ENCODE assay signal across 16 cellular contexts in genomic region chr15:77555232-77555631, GRCh38.
DNase-seq lines count a peak whose midpoint lies in the region; ATAC-seq and TF ChIP-seq lines count a peak whose summit lies in the region.
"Had no signal": no experiment of that assay in that cellular context is flagged by ENCODE, and none has a peak within 500 bp of the region (broad histone marks: within the 10 kb centered on the region; RNA-seq: fewer than 3 reads in every experiment).

No MANE protein-coding gene starts in this region.

- H3K27me3 ChIP-seq in IMR-90 (ENCODE audit: control insufficient read depth, insufficient read depth, low read length) = peaks cover 29% of the 10 kb centered on the region
- H3K27me3 ChIP-seq in neuronal stem cell (ENCODE audit: control insufficient read depth in 3 of 3, insufficient read depth in 3 of 3, low read depth in 1 of 3, low read length in 3 of 3) = no peaks in the 10 kb centered on the region

- ATAC-seq in IMR-90 (ENCODE audit: low read depth) (no peak), HG03457 (IDR thresholded peaks at IDR 0.05; ENCODE audit: unreplicated experiment) (no peak), GM18868 (IDR thresholded peaks at IDR 0.05; ENCODE audit: unreplicated experiment) (no peak), GM21447 (IDR thresholded peaks at IDR 0.05; ENCODE audit: unreplicated experiment) (no peak)
- ATAC-seq: K562 had no signal

- no peaks in the 10 kb centered on the region for H3K9me3 ChIP-seq in IMR-90 (ENCODE audit: control insufficient read depth, insufficient read depth, low read length)
- H3K9me3 ChIP-seq in neuronal stem cell (replicated peaks in 1 of 2; ENCODE audit: control insufficient read depth in 2 of 2, insufficient read depth in 1 of 2, low read depth in 1 of 2, low read length in 2 of 2) = no peaks in the 10 kb centered on the region

- no peak overlapping the region for H2AK9ac ChIP-seq in IMR-90 (replicated peaks; ENCODE audit: low read depth, low read length, poor library complexity)

- no peak overlapping the region for H2BK20ac ChIP-seq in IMR-90 (ENCODE audit: low read depth, low read length)

- peak overlapping the region; percentile 76 for H3K27ac Mint-ChIP-seq in glutamatergic neuron (ENCODE audit: unreplicated experiment)
- no peak overlapping the region for H3K27ac Mint-ChIP-seq in activated T-helper 2 cell treated with anti-CD3 and anti-CD28 coated beads, Interferon-gamma antibody, Interleukin-2, Interleukin-4, amounts not matched to agents 10 μg/mL and 5 μg/mL and 100 μg/mL, durations not matched to agents 14 hours and 24 hours and 36 hours
- H3K27ac Mint-ChIP-seq: B cell; CD4-positive, alpha-beta memory T cell had no signal

- no peaks in the 10 kb centered on the region for H3K36me3 Mint-ChIP-seq in glutamatergic neuron (ENCODE audit: unreplicated experiment)
- H3K36me3 Mint-ChIP-seq in activated T-helper 2 cell treated with anti-CD3 and anti-CD28 coated beads, Interferon-gamma antibody, Interleukin-2, Interleukin-4, amounts not matched to agents 10 μg/mL and 5 μg/mL and 100 μg/mL, durations not matched to agents 14 hours and 24 hours and 36 hours (ENCODE audit: low read depth) = no peaks in the 10 kb centered on the region
- H3K36me3 Mint-ChIP-seq: CD4-positive, alpha-beta memory T cell had no signal

- TF ChIP-seq RAD21 in IMR-90 (IDR thresholded peaks at IDR 0.05; ENCODE audit: low read length) = no peak

- no peak overlapping the region for H3K4me3 Mint-ChIP-seq in glutamatergic neuron (ENCODE audit: unreplicated experiment)
- H3K4me3 Mint-ChIP-seq in activated T-helper 2 cell treated with anti-CD3 and anti-CD28 coated beads, Interferon-gamma antibody, Interleukin-2, Interleukin-4, amounts not matched to agents 10 μg/mL and 5 μg/mL and 100 μg/mL, durations not matched to agents 14 hours and 24 hours and 36 hours (ENCODE audit: low read depth) = no peak overlapping the region
- H3K4me3 Mint-ChIP-seq: B cell; CD4-positive, alpha-beta memory T cell had no signal

- no peaks in the 10 kb centered on the region for H4K20me1 ChIP-seq in IMR-90 (ENCODE audit: insufficient read depth, low read length)

- H4K91ac ChIP-seq in IMR-90 (ENCODE audit: insufficient read depth, low read depth, low read length) = no peak overlapping the region
- H4K91ac ChIP-seq in neuronal stem cell (ENCODE audit: low read depth, low read length, poor library complexity) = peak overlapping the region; percentile 61

- no peak overlapping the region for H3K56ac ChIP-seq in IMR-90 (ENCODE audit: extremely low read depth, insufficient read depth, low read length)

- no peak overlapping the region for H3K23ac ChIP-seq in IMR-90 (ENCODE audit: low read depth, low read length)
- H3K23ac ChIP-seq in neuronal stem cell (ENCODE audit: low read depth, low read length, poor library complexity) = no peak overlapping the region

- H2AK5ac ChIP-seq in IMR-90 (ENCODE audit: low read depth, low read length) (no peak overlapping the region), neuronal stem cell (ENCODE audit: low read depth, low read length) (no peak overlapping the region)

- BruUV-seq in IMR-90 (replicated peaks; lab: Mats Ljungman, UMichigan) = no TSS peak

- TF ChIP-seq CTCF in IMR-90 (conservative IDR thresholded peaks at IDR 0.05; ENCODE audit: low read depth, low read length) (no peak), glutamatergic neuron (IDR thresholded peaks at IDR 0.05; ENCODE audit: partially characterized antibody, unreplicated experiment) (no peak)

- intact Hi-C loops in IMR-90 (cut with micrococcal nuclease) = no loop called here
- intact Hi-C loops in activated T-helper 2 cell treated with anti-CD3 and anti-CD28 coated beads, Interferon-gamma antibody, Interleukin-2, Interleukin-4, amounts not matched to agents 10 μg/mL and 5 μg/mL and 100 μg/mL, durations not matched to agents 14 hours and 24 hours and 36 hours (cut with micrococcal nuclease) = no loop called here

- H3K9ac ChIP-seq in IMR-90 (ENCODE audit: low read depth, low read length) = no peak overlapping the region
- H3K9ac ChIP-seq in neuronal stem cell (ENCODE audit: low read depth, low read length, poor library complexity) = peak overlapping the region; percentile 7
- H3K9ac ChIP-seq: GM23248 had no signal

- H3K36me3 ChIP-seq in IMR-90 (ENCODE audit: control insufficient read depth, insufficient read depth, low read length) (no peaks in the 10 kb centered on the region), neuronal stem cell (replicated peaks in 1 of 2; ENCODE audit: control insufficient read depth in 2 of 2, insufficient read depth in 2 of 2, low read length in 2 of 2) (no peaks in the 10 kb centered on the region)

- peaks cover 60% of the 10 kb centered on the region for H3K4me1 Mint-ChIP-seq in glutamatergic neuron (ENCODE audit: low read depth, unreplicated experiment)
- no peaks in the 10 kb centered on the region for H3K4me1 Mint-ChIP-seq in activated T-helper 2 cell treated with anti-CD3 and anti-CD28 coated beads, Interferon-gamma antibody, Interleukin-2, Interleukin-4, amounts not matched to agents 10 μg/mL and 5 μg/mL and 100 μg/mL, durations not matched to agents 14 hours and 24 hours and 36 hours (ENCODE audit: low read depth)
- H3K4me1 Mint-ChIP-seq: B cell; CD4-positive, alpha-beta memory T cell had no signal

- H2AFZ ChIP-seq in IMR-90 (replicated peaks; ENCODE audit: low read length, poor library complexity) (peak overlapping the region; percentile 38), neuronal stem cell (ENCODE audit: low read length) (no peak overlapping the region)
- H2AFZ ChIP-seq: GM23248 had no signal

- DNase-seq in IMR-90 (no peak), glutamatergic neuron (no peak), neuronal stem cell (ENCODE audit: low spot score) (no peak)
- no peak for DNase-seq in activated T-helper 2 cell treated with anti-CD3 and anti-CD28 coated beads, Interferon-gamma antibody, Interleukin-2, Interleukin-4, amounts not matched to agents 10 μg/mL and 5 μg/mL and 100 μg/mL, durations not matched to agents 14 hours and 24 hours and 36 hours (ENCODE audit: low spot score)
- DNase-seq: CD4-positive, alpha-beta memory T cell; DND-41; GDM1; GM23248; H7 had no signal

- dilution Hi-C loops in IMR-90 (cut with HindIII; ENCODE audit: low sequenced_read_pairs, unreplicated experiment) = no loop called here

- H3K18ac ChIP-seq in IMR-90 (ENCODE audit: low read depth, low read length) = no peak overlapping the region
- peak overlapping the region; percentile 73 for H3K18ac ChIP-seq in neuronal stem cell (ENCODE audit: low read length)

- TF ChIP-seq POLR2A in IMR-90 (IDR thresholded peaks at IDR 0.05; ENCODE audit: low read depth, low read length) = no peak

- peaks cover 15% of the 10 kb centered on the region for H3K9me3 Mint-ChIP-seq in glutamatergic neuron (ENCODE audit: unreplicated experiment)
- H3K9me3 Mint-ChIP-seq in activated T-helper 2 cell treated with anti-CD3 and anti-CD28 coated beads, Interferon-gamma antibody, Interleukin-2, Interleukin-4, amounts not matched to agents 10 μg/mL and 5 μg/mL and 100 μg/mL, durations not matched to agents 14 hours and 24 hours and 36 hours = no peaks in the 10 kb centered on the region
- H3K9me3 Mint-ChIP-seq: CD4-positive, alpha-beta memory T cell had no signal

- H2BK5ac ChIP-seq in IMR-90 (ENCODE audit: low read depth, low read length, poor library complexity, severe bottlenecking) (no peak overlapping the region), neuronal stem cell (ENCODE audit: low read length) (no peak overlapping the region)

- H2BK15ac ChIP-seq in IMR-90 (ENCODE audit: low read depth, low read length) = no peak overlapping the region
- H2BK15ac ChIP-seq in neuronal stem cell (ENCODE audit: low read length) = no peak overlapping the region

- H3K4me1 ChIP-seq in IMR-90 (ENCODE audit: control insufficient read depth, insufficient read depth, low read length) (no peaks in the 10 kb centered on the region), neuronal stem cell (ENCODE audit: control insufficient read depth in 2 of 2, insufficient read depth in 1 of 2, low read depth in 1 of 2, low read length in 2 of 2) (peaks cover 21 to 33% of the 10 kb centered on the region in 2 donors)

- 72% methylated on average over 5 of the region's 8 CpGs; no CpG with 5 or more reads in 1 of the 2 experiments for WGBS in IMR-90 (ENCODE audit: extremely low coverage in 2 of 2, insufficient read length in 1 of 2), 2 experiments
- WGBS in neuronal stem cell (ENCODE audit: extremely low coverage in 2 of 2, insufficient read length in 2 of 2, insufficient replicate concordance in 1 of 2), 2 donors = no CpG with 5 or more reads among the region's 8 CpGs

- H3K27me3 Mint-ChIP-seq in glutamatergic neuron (ENCODE audit: unreplicated experiment) = peaks cover 11% of the 10 kb centered on the region
- H3K27me3 Mint-ChIP-seq in activated T-helper 2 cell treated with anti-CD3 and anti-CD28 coated beads, Interferon-gamma antibody, Interleukin-2, Interleukin-4, amounts not matched to agents 10 μg/mL and 5 μg/mL and 100 μg/mL, durations not matched to agents 14 hours and 24 hours and 36 hours (ENCODE audit: low read depth) = no peaks in the 10 kb centered on the region
- H3K27me3 Mint-ChIP-seq: B cell had no signal

- in situ Hi-C loops in IMR-90 (cut with MboI; ENCODE audit: low sequenced_read_pairs) = no loop called here

- POLR2A ChIA-PET in IMR-90 (lab: Charles Lee; ENCODE audit: unreplicated experiment) = no interaction called here

- H3K4me3 ChIP-seq in IMR-90 (ENCODE audit: insufficient read depth, low read depth, low read length) = no peak overlapping the region
- no peak overlapping the region for H3K4me3 ChIP-seq in neuronal stem cell (ENCODE audit: low read length in 2 of 2)
- H3K4me3 ChIP-seq: GM23248, K562 had no signal

- H3K79me1 ChIP-seq in IMR-90 (ENCODE audit: low read depth in 1 of 2, low read length in 2 of 2) (no peaks in the 10 kb centered on the region), neuronal stem cell (ENCODE audit: low read depth, low read length) (no peaks in the 10 kb centered on the region)

- H3K4ac ChIP-seq in IMR-90 (ENCODE audit: low read depth, low read length) = no peak overlapping the region
- no peak overlapping the region for H3K4ac ChIP-seq in neuronal stem cell (ENCODE audit: low read length)

- H3K14ac ChIP-seq in IMR-90 (replicated peaks; ENCODE audit: low read depth, low read length) (no peak overlapping the region), neuronal stem cell (ENCODE audit: low read length) (no peak overlapping the region)

- H3K4me2 ChIP-seq in IMR-90 (ENCODE audit: low read depth, low read length) = no peak overlapping the region
- H3K4me2 ChIP-seq in neuronal stem cell (ENCODE audit: insufficient read depth, low read length, poor library complexity, severe bottlenecking) = no peak overlapping the region

- H3K9me1 ChIP-seq in IMR-90 (ENCODE audit: insufficient read depth, low read length) = no peaks in the 10 kb centered on the region

- no peak overlapping the region for H3K27ac ChIP-seq in IMR-90 (ENCODE audit: insufficient read depth, low read length)
- peak overlapping the region; percentile 55 for H3K27ac ChIP-seq in cingulate gyrus (ENCODE audit: low read depth, low read length)
- no peak overlapping the region for H3K27ac ChIP-seq in neuronal stem cell (replicated peaks; ENCODE audit: low read length)
- H3K27ac ChIP-seq: C4-2B, GM23248 had no signal

- H4K8ac ChIP-seq in IMR-90 (ENCODE audit: low read depth in 2 of 2, low read length in 2 of 2) = no peak overlapping the region
- H4K8ac ChIP-seq in neuronal stem cell (ENCODE audit: low read depth, low read length) = no peak overlapping the region

- no peak overlapping the region for H4K5ac ChIP-seq in IMR-90 (ENCODE audit: low read depth, low read length)

- no peak overlapping the region for H2BK120ac ChIP-seq in IMR-90 (ENCODE audit: low read depth, low read length)
- no peak overlapping the region for H2BK120ac ChIP-seq in neuronal stem cell (ENCODE audit: low read depth, low read length)

- H2BK12ac ChIP-seq in neuronal stem cell (ENCODE audit: low read length) = no peak overlapping the region

- CTCF ChIA-PET in IMR-90 (lab: Yijun Ruan, JAX) = no interaction called here
